In genomic region chr6:3770023-3770422, GRCh38 we compare ENCODE assay signal across 27 cellular contexts. TPM values are rescaled to one million over a fixed set of nuclear protein-coding genes. Genes with fewer than 3 reads are reported as not detected.
DNase-seq lines count a peak whose midpoint lies in the region; ATAC-seq and TF ChIP-seq lines count a peak whose summit lies in the region.
"Had no signal": no experiment of that assay in that cellular context is flagged by ENCODE, and none has a peak within 500 bp of the region (broad histone marks: within the 10 kb centered on the region; RNA-seq: fewer than 3 reads in every experiment).

No MANE protein-coding gene starts in this region.

- no peak overlapping the region for H3K4me3 Mint-ChIP-seq in endothelial cell (ENCODE audit: unreplicated experiment)
- H3K4me3 Mint-ChIP-seq: activated naive CD8-positive, alpha-beta T cell treated with anti-CD3 and anti-CD28 coated beads, Interleukin-2, amount 10 ng/mL, durations not matched to agents 7 days and 5 days; CD4-positive, alpha-beta memory T cell; immature natural killer cell; natural killer cell treated with Interleukin-12 subunit alpha and Interleukin-12 subunit beta and Interleukin-15 and Interleukin-18, amount 100 ng/mL, for 72 hours; T-helper 1 cell treated with Interleukin-12 subunit alpha and Interleukin-12 subunit beta and Interleukin-4 antibody, amounts not matched to agents 30 μg/mL and 1 μg/mL, for 36 hours had no signal

- H2BK15ac ChIP-seq in mesendoderm (replicated peaks; ENCODE audit: low read depth), result no peak overlapping the region

- intact Hi-C loops in left colon (cut with DNase I, micrococcal nuclease), result no loop called here

- H3K79me2 ChIP-seq in OCI-LY3 (ENCODE audit: low read length) (no peaks in the 10 kb centered on the region), fibroblast of lung (ENCODE audit: control insufficient read depth, insufficient read depth, low read length) (no peaks in the 10 kb centered on the region), osteoblast (ENCODE audit: insufficient read depth, low read length) (no peaks in the 10 kb centered on the region), mesendoderm (ENCODE audit: control insufficient read depth, insufficient read depth, low read length) (no peaks in the 10 kb centered on the region)

- H3K4me2 ChIP-seq in OCI-LY3 (ENCODE audit: low read length) (peak overlapping the region; percentile 45), fibroblast of lung (ENCODE audit: extremely low read depth, insufficient read depth, low read length) (peak overlapping the region; percentile 32), osteoblast (ENCODE audit: insufficient read depth, low read length) (peak overlapping the region; percentile 23), mesendoderm (ENCODE audit: low read length) (no peak overlapping the region)

- no peaks in the 10 kb centered on the region for H3K27me3 ChIP-seq in H7 (ENCODE audit: control insufficient read depth, insufficient read depth, low read length)
- H3K27me3 ChIP-seq in OCI-LY3 (ENCODE audit: low read depth, low read length), result no peaks in the 10 kb centered on the region
- H3K27me3 ChIP-seq in fibroblast of lung (ENCODE audit: control insufficient read depth, insufficient read depth, low read length), result no peaks in the 10 kb centered on the region
- no peaks in the 10 kb centered on the region for H3K27me3 ChIP-seq in osteoblast (ENCODE audit: insufficient read depth, low read length)
- H3K27me3 ChIP-seq in mesendoderm (ENCODE audit: insufficient read depth, low read length, poor library complexity), result no peaks in the 10 kb centered on the region
- H3K27me3 ChIP-seq: foreskin keratinocyte, stomach, tibial artery had no signal

- no peak for TF ChIP-seq CTCF in OCI-LY3 (IDR thresholded peaks at IDR 0.05; ENCODE audit: low read depth, low read length)
- TF ChIP-seq CTCF in fibroblast of lung (conservative IDR thresholded peaks at IDR 0.05 in 1 of 2, IDR thresholded peaks at IDR 0.05 in 1 of 2; ENCODE audit: low read depth in 1 of 2, low read length in 2 of 2), result no peak
- no peak for TF ChIP-seq CTCF in osteoblast (IDR thresholded peaks at IDR 0.05; ENCODE audit: extremely low read depth, low read depth, low read length)
- no peak for TF ChIP-seq CTCF in endothelial cell (IDR thresholded peaks at IDR 0.05; ENCODE audit: unreplicated experiment)

- no peak overlapping the region for H3K27ac Mint-ChIP-seq in endothelial cell (ENCODE audit: unreplicated experiment)
- H3K27ac Mint-ChIP-seq: activated naive CD8-positive, alpha-beta T cell treated with anti-CD3 and anti-CD28 coated beads, Interleukin-2, amount 10 ng/mL, durations not matched to agents 7 days and 5 days; CD4-positive, alpha-beta memory T cell; immature natural killer cell; natural killer cell treated with Interleukin-12 subunit alpha and Interleukin-12 subunit beta and Interleukin-15 and Interleukin-18, amount 100 ng/mL, for 72 hours; progenitor cell of endocrine pancreas; T-helper 1 cell treated with Interleukin-12 subunit alpha and Interleukin-12 subunit beta and Interleukin-4 antibody, amounts not matched to agents 30 μg/mL and 1 μg/mL, for 36 hours had no signal

- H3K4me3 ChIP-seq in H7 (ENCODE audit: insufficient read depth, low read depth, low read length) (no peak overlapping the region), OCI-LY3 (ENCODE audit: low read length) (0 out of 2 replicates have a peak overlapping the region, but pooled peaks have one; percentile 18), fibroblast of lung (replicated peaks in 1 of 4; ENCODE audit: control extremely low read depth in 1 of 4, insufficient read depth in 1 of 4, low read depth in 3 of 4, low read length in 4 of 4) (no peak overlapping the region), osteoblast (ENCODE audit: insufficient read depth, low read length) (no peak overlapping the region), mesendoderm (ENCODE audit: low read length) (no peak overlapping the region)
- H3K4me3 ChIP-seq: SK-N-MC, stomach, tibial artery had no signal

- H2AFZ ChIP-seq in OCI-LY3 (ENCODE audit: low read depth, low read length) (no peak overlapping the region), fibroblast of lung (ENCODE audit: low read length) (no peak overlapping the region), osteoblast (ENCODE audit: low read length) (no peak overlapping the region)

- peaks cover 26% of the 10 kb centered on the region for H3K4me1 ChIP-seq in OCI-LY3 (ENCODE audit: low read length)
- peaks cover 8% of the 10 kb centered on the region for H3K4me1 ChIP-seq in fibroblast of lung (ENCODE audit: control insufficient read depth, extremely low read depth, insufficient read depth, low read length)
- H3K4me1 ChIP-seq in osteoblast (ENCODE audit: insufficient read depth, low read length), result peaks cover 33% of the 10 kb centered on the region
- peaks cover 2% of the 10 kb centered on the region for H3K4me1 ChIP-seq in mesendoderm (ENCODE audit: control insufficient read depth, low read depth, low read length)

- H3K27ac ChIP-seq in OCI-LY3 (ENCODE audit: low read length) (no peak overlapping the region), fibroblast of lung (ENCODE audit: insufficient read depth, low read length) (no peak overlapping the region), osteoblast (ENCODE audit: low read depth, low read length) (no peak overlapping the region), mesendoderm (ENCODE audit: low read depth, low read length) (no peak overlapping the region)
- H3K27ac ChIP-seq: foreskin keratinocyte, SK-N-MC, stomach, tibial artery had no signal

- H3K9me3 ChIP-seq in OCI-LY3 (ENCODE audit: insufficient read depth, low read length) (no peaks in the 10 kb centered on the region), fibroblast of lung (ENCODE audit: control insufficient read depth, insufficient read depth, low read depth, low read length) (no peaks in the 10 kb centered on the region), osteoblast (ENCODE audit: low read depth, low read length) (no peaks in the 10 kb centered on the region)
- H3K9me3 ChIP-seq: stomach, tibial artery had no signal

- H3K27me3 Mint-ChIP-seq in endothelial cell (ENCODE audit: unreplicated experiment), result peaks cover 2% of the 10 kb centered on the region

- H3K56ac ChIP-seq in mesendoderm (ENCODE audit: low read length), result no peak overlapping the region

- H4K20me1 ChIP-seq in OCI-LY3 (ENCODE audit: insufficient read depth, low read length) (no peaks in the 10 kb centered on the region), fibroblast of lung (ENCODE audit: control insufficient read depth, extremely low read depth, insufficient read depth, low read length) (no peaks in the 10 kb centered on the region), osteoblast (ENCODE audit: insufficient read depth, low read length) (no peaks in the 10 kb centered on the region)

- H4K5ac ChIP-seq in mesendoderm (ENCODE audit: low read length), result no peak overlapping the region

- ATAC-seq in left colon, result no peak
- ATAC-seq: left lobe of liver; natural killer cell treated with Interleukin-12 subunit alpha and Interleukin-12 subunit beta and Interleukin-15 and Interleukin-18, amount 100 ng/mL, for 72 hours; sciatic nerve had no signal

- peaks cover 15% of the 10 kb centered on the region for H3K4me1 Mint-ChIP-seq in endothelial cell (ENCODE audit: unreplicated experiment)
- H3K4me1 Mint-ChIP-seq: activated naive CD8-positive, alpha-beta T cell treated with anti-CD3 and anti-CD28 coated beads, Interleukin-2, amount 10 ng/mL, durations not matched to agents 7 days and 5 days; CD4-positive, alpha-beta memory T cell; immature natural killer cell had no signal

- H3K9ac ChIP-seq in OCI-LY3 (ENCODE audit: low read length), result no peak overlapping the region
- no peak overlapping the region for H3K9ac ChIP-seq in fibroblast of lung (ENCODE audit: insufficient read depth, low read length)
- no peak overlapping the region for H3K9ac ChIP-seq in mesendoderm (ENCODE audit: low read length)

- no peak overlapping the region for H4K8ac ChIP-seq in mesendoderm (ENCODE audit: low read depth, low read length)

- H3K36me3 ChIP-seq in H7 (replicated peaks; ENCODE audit: control insufficient read depth, insufficient read depth, low read length) (no peaks in the 10 kb centered on the region), OCI-LY3 (replicated peaks; ENCODE audit: low read depth, low read length) (no peaks in the 10 kb centered on the region), fibroblast of lung (ENCODE audit: control insufficient read depth, insufficient read depth, low read length) (no peaks in the 10 kb centered on the region), osteoblast (ENCODE audit: insufficient read depth, low read length) (no peaks in the 10 kb centered on the region), mesendoderm (ENCODE audit: control insufficient read depth, insufficient read depth, low read length) (no peaks in the 10 kb centered on the region)
- H3K36me3 ChIP-seq: stomach, tibial artery had no signal

- H2AK5ac ChIP-seq in mesendoderm (ENCODE audit: low read length), result no peak overlapping the region

- H3K79me1 ChIP-seq in mesendoderm (ENCODE audit: low read length), result no peaks in the 10 kb centered on the region

- peak; percentile 76 for DNase-seq in H7
- DNase-seq in fibroblast of lung (ENCODE audit: low read depth in 2 of 2), result no peak
- peak; percentile 19 for DNase-seq in osteoblast (ENCODE audit: insufficient read length, low spot score, missing footprints)
- no peak for DNase-seq in left colon
- no peak for DNase-seq in endothelial cell (ENCODE audit: low spot score)
- no peak for DNase-seq in mesendoderm
- DNase-seq: activated CD4-positive, alpha-beta T cell treated with anti-CD3 and anti-CD28 coated beads, Interleukin-2, amount 50 U/mL, for 4 hours; activated CD8-positive, alpha-beta memory T cell treated with anti-CD3 and anti-CD28 coated beads, Interleukin-2, amount 50 U/mL, for 4 hours; activated effector memory CD4-positive, alpha-beta T cell treated with Interleukin-2 at 50 U/mL for 16 hours; activated naive CD8-positive, alpha-beta T cell treated with anti-CD3 and anti-CD28 coated beads, Interleukin-2, amount 10 ng/mL, durations not matched to agents 7 days and 5 days; CD4-positive, alpha-beta memory T cell; effector CD4-positive, alpha-beta T cell; immature natural killer cell; midbrain; NCI-H1417; NCI-H524; RPMI8226; stomach; tibial artery had no signal

- H2BK120ac ChIP-seq in mesendoderm (ENCODE audit: low read depth, low read length), result no peak overlapping the region

- H3K23ac ChIP-seq in mesendoderm (ENCODE audit: low read length), result no peak overlapping the region

- H3K9me3 Mint-ChIP-seq in endothelial cell (ENCODE audit: unreplicated experiment), result no peaks in the 10 kb centered on the region
- H3K9me3 Mint-ChIP-seq: activated naive CD8-positive, alpha-beta T cell treated with anti-CD3 and anti-CD28 coated beads, Interleukin-2, amount 10 ng/mL, durations not matched to agents 7 days and 5 days; immature natural killer cell; natural killer cell treated with Interleukin-12 subunit alpha and Interleukin-12 subunit beta and Interleukin-15 and Interleukin-18, amount 100 ng/mL, for 72 hours; T-helper 1 cell treated with Interleukin-12 subunit alpha and Interleukin-12 subunit beta and Interleukin-4 antibody, amounts not matched to agents 30 μg/mL and 1 μg/mL, for 36 hours had no signal

- no peak overlapping the region for H2BK5ac ChIP-seq in mesendoderm (ENCODE audit: low read length)

- WGBS in mesendoderm (ENCODE audit: extremely low coverage, insufficient coverage, low lambda C conversion rate), result no CpG with 5 or more reads among the region's 9 CpGs

- no peak overlapping the region for H3K4ac ChIP-seq in mesendoderm (ENCODE audit: low read depth, low read length)

- H3K36me3 Mint-ChIP-seq in endothelial cell (ENCODE audit: low read depth, unreplicated experiment), result no peaks in the 10 kb centered on the region
- H3K36me3 Mint-ChIP-seq: activated naive CD8-positive, alpha-beta T cell treated with anti-CD3 and anti-CD28 coated beads, Interleukin-2, amount 10 ng/mL, durations not matched to agents 7 days and 5 days; CD4-positive, alpha-beta memory T cell; immature natural killer cell; natural killer cell treated with Interleukin-12 subunit alpha and Interleukin-12 subunit beta and Interleukin-15 and Interleukin-18, amount 100 ng/mL, for 72 hours had no signal

- no peak overlapping the region for H3K18ac ChIP-seq in mesendoderm (ENCODE audit: low read length)

RNA-seq across cellular contexts. Expression of gene PXDC1, which starts 18.5 kb away (rescaled TPM):
- 1.4 and 4.1 TPM in 2 replicates for total RNA-seq in H7 (2014; rRNA removed; shearing (Covaris generic))
- 33.1 and 52.7 TPM in 2 replicates for total RNA-seq in fibroblast of lung
- polyA plus RNA-seq in fibroblast of lung, result 18.9 and 30.3 TPM in 2 replicates
- 38.0 and 59.4 TPM in 2 replicates for polyA plus RNA-seq in fibroblast of lung (2012)
- 20.0 and 28.7 TPM in 2 replicates for polyA minus RNA-seq in fibroblast of lung (ENCODE audit: low replicate concordance)
- 144 and 161 TPM in 2 replicates for total RNA-seq in osteoblast
- 1 to 10 TPM; 4.3 to 9.6 TPM for total RNA-seq in left colon
- total RNA-seq in endothelial cell (ENCODE audit: unreplicated experiment), result 41.0 TPM
- polyA plus RNA-seq in mesendoderm (2013, experiment 1 of 2), result 1.2 TPM
- polyA plus RNA-seq in mesendoderm (2013, experiment 2 of 2), result 1.3 TPM
- polyA plus RNA-seq: CD4-positive, alpha-beta memory T cell; immature natural killer cell had no signal

Comparison
In these comparisons a context has a peak if more than half of its experiments do, and no peak if none do; other contexts are left out.
1. DNase-seq: peak in H7 (single experiment) and osteoblast (single experiment); none in fibroblast of lung (0 of 2), left colon (0 of 2), endothelial cell (single experiment) and mesendoderm (single experiment).